Comparison of ENCODE assay signal across 19 cellular contexts in the genomic region with DNA sequence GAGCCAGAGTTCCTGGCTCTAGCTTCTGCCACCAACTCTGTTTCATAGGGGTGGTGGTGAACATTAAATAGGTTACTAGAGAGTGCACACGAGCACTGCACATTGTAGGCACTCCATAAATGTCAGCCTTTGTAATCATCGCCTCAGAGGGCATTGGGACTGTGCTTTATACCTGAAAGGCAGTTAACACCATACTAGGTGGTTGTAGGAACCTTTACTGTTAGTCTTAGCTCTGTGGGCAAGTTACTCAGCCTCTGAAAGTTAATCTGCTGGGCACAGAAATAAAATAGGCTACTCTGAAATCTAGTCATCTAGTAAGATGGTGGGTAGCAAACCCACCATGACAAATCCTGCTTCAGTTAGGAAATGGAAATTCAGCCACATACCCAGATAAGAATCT. TPM values are rescaled to one million over a fixed set of nuclear protein-coding genes. Genes with fewer than 3 reads are reported as not detected.
A peak's percentile ranks its signal among the peaks of the same experiment; 100 is the strongest.
DNase-seq lines count a peak whose midpoint lies in the region; ATAC-seq and TF ChIP-seq lines count a peak whose summit lies in the region.
"Had no signal": no experiment of that assay in that cellular context is flagged by ENCODE, and none has a peak within 500 bp of the region (broad histone marks: within the 10 kb centered on the region; RNA-seq: fewer than 3 reads in every experiment).

No MANE protein-coding gene starts in this region.

- H3K9ac ChIP-seq in PC-3 (ENCODE audit: low read length), result no peak overlapping the region
- H3K9ac ChIP-seq: parathyroid adenoma had no signal

- no peak for DNase-seq in activated T-cell treated with anti-CD3 and anti-CD28 coated beads, Interleukin-2, amount 50 U/mL, for 72 hours
- DNase-seq in activated T-cell treated with anti-CD3 and anti-CD28 coated beads, Interleukin-2, amount 50 U/mL, for 48 hours, result no peak
- DNase-seq in PC-3 (no peak), caudate nucleus (lab: John Stamatoyannopoulos, UW) (no peak), KBM-7 (no peak), NCI-H2029 (lab: John Stamatoyannopoulos, UW) (no peak)
- DNase-seq: effector CD4-positive, alpha-beta T cell; hypothalamus; left colon; mucosa of descending colon; NCI-H187 treated with DMSO at 0.1 percent for 48 hours; NCI-H524; small intestine; SW 1271 had no signal

- intact Hi-C loops in PC-3 (cut with micrococcal nuclease), result loop anchor here (5.0 kb wide), 1 partner anchor 39 kb away; no protein-coding TSS in a partner anchor

- no peaks in the 10 kb centered on the region for H3K27me3 ChIP-seq in PC-3 (ENCODE audit: low read length)
- H3K27me3 ChIP-seq: brain microvascular endothelial cell had no signal

- peaks cover 33% of the 10 kb centered on the region for H3K4me1 ChIP-seq in PC-3 (ENCODE audit: insufficient read depth, low read length)
- H3K4me1 ChIP-seq: parathyroid adenoma had no signal

- peaks cover 81% of the 10 kb centered on the region for H3K79me2 ChIP-seq in PC-3 (ENCODE audit: low read length)

- peaks cover 13 to 45% of the 10 kb centered on the region in 2 donors for H3K36me3 Mint-ChIP-seq in activated T-cell treated with anti-CD3 and anti-CD28 coated beads, Interleukin-2, amount 50 U/mL, for 72 hours (ENCODE audit: insufficient read depth in 2 of 2)
- peaks cover 71% of the 10 kb centered on the region for H3K36me3 Mint-ChIP-seq in stimulated activated naive CD8-positive, alpha-beta T cell treated with anti-CD3 and anti-CD28 coated beads, Interleukin-15, Interleukin-2, amounts not matched to agents 100 ng/mL and 50 ng/mL, for 24 hours (ENCODE audit: low read depth)

- H3K9me3 Mint-ChIP-seq in activated T-cell treated with anti-CD3 and anti-CD28 coated beads, Interleukin-2, amount 50 U/mL, for 72 hours, result no peaks in the 10 kb centered on the region
- H3K9me3 Mint-ChIP-seq in stimulated activated naive CD8-positive, alpha-beta T cell treated with anti-CD3 and anti-CD28 coated beads, Interleukin-15, Interleukin-2, amounts not matched to agents 100 ng/mL and 50 ng/mL, for 24 hours, result no peaks in the 10 kb centered on the region

- H3K9me2 ChIP-seq in PC-3 (replicated peaks; ENCODE audit: low read length), result no peaks in the 10 kb centered on the region

- no peak for TF ChIP-seq CTCF in PC-3 (conservative IDR thresholded peaks at IDR 0.05; ENCODE audit: low read depth, low read length)

- CTCF ChIA-PET in PC-3 (lab: Charles Lee), result no interaction called here

- H2AFZ ChIP-seq in PC-3 (ENCODE audit: low read length), result no peak overlapping the region
- H2AFZ ChIP-seq: parathyroid adenoma had no signal

- in situ Hi-C loops in KBM-7 (cut with MboI; ENCODE audit: low pct_unique_long_range_greater_than_20kb, low sequenced_read_pairs), result no loop called here

- ATAC-seq in activated T-cell treated with anti-CD3 and anti-CD28 coated beads, Interleukin-2, amount 50 U/mL, for 72 hours (replicated peaks in 1 of 2), result peak; percentile 81 to 88
- ATAC-seq in PC-3 (no peak), GM18873 (IDR thresholded peaks at IDR 0.05; ENCODE audit: low FRiP score, unreplicated experiment) (no peak)
- ATAC-seq: left colon, mucosa of descending colon, Panc1 had no signal

- peaks cover 71% of the 10 kb centered on the region for H3K4me1 Mint-ChIP-seq in activated T-cell treated with anti-CD3 and anti-CD28 coated beads, Interleukin-2, amount 50 U/mL, for 72 hours (ENCODE audit: low read depth)
- peaks cover 65% of the 10 kb centered on the region for H3K4me1 Mint-ChIP-seq in stimulated activated naive CD8-positive, alpha-beta T cell treated with anti-CD3 and anti-CD28 coated beads, Interleukin-15, Interleukin-2, amounts not matched to agents 100 ng/mL and 50 ng/mL, for 24 hours (ENCODE audit: low read depth)

- H3K4me3 ChIP-seq in PC-3 (ENCODE audit: low read length), result no peak overlapping the region
- H3K4me3 ChIP-seq: mucosa of descending colon had no signal

- POLR2A ChIA-PET in PC-3 (lab: Charles Lee; ENCODE audit: unreplicated experiment), result no interaction called here

- peaks cover 5% of the 10 kb centered on the region for H3F3A ChIP-seq in PC-3 (ENCODE audit: low read length, unreplicated experiment)

- no TSS peak for BruUV-seq in PC-3 (replicated peaks; lab: Mats Ljungman, UMichigan)

- peak overlapping the region; percentile 15 to 42 for H3K4me3 Mint-ChIP-seq in activated T-cell treated with anti-CD3 and anti-CD28 coated beads, Interleukin-2, amount 50 U/mL, for 72 hours
- peak overlapping the region; percentile 35 for H3K4me3 Mint-ChIP-seq in stimulated activated naive CD8-positive, alpha-beta T cell treated with anti-CD3 and anti-CD28 coated beads, Interleukin-15, Interleukin-2, amounts not matched to agents 100 ng/mL and 50 ng/mL, for 24 hours

- peak overlapping the region; percentile 44 for H3K27ac Mint-ChIP-seq in activated T-cell treated with anti-CD3 and anti-CD28 coated beads, Interleukin-2, amount 50 U/mL, for 72 hours
- H3K27ac Mint-ChIP-seq in stimulated activated naive CD8-positive, alpha-beta T cell treated with anti-CD3 and anti-CD28 coated beads, Interleukin-15, Interleukin-2, amounts not matched to agents 100 ng/mL and 50 ng/mL, for 24 hours, result peak overlapping the region; percentile 81

- H3K9me3 ChIP-seq in PC-3 (ENCODE audit: low read length), result no peaks in the 10 kb centered on the region
- H3K9me3 ChIP-seq: mucosa of descending colon had no signal

- peaks cover 69% of the 10 kb centered on the region for H3K36me3 ChIP-seq in PC-3 (ENCODE audit: low read depth, low read length)

- H3K27ac ChIP-seq in PC-3 (ENCODE audit: low read length) (peak overlapping the region; percentile 40), caudate nucleus (ENCODE audit: low read depth, low read length) (peak overlapping the region; percentile 5)
- H3K27ac ChIP-seq: parathyroid adenoma had no signal

- H3K4me2 ChIP-seq in PC-3 (ENCODE audit: low read length), result peak overlapping the region; percentile 53; the same call in 1 of the 2 replicates

- H4K20me1 ChIP-seq in PC-3 (ENCODE audit: low read length), result 0 out of 2 replicates have a peak, but pooled peaks cover 12% of the 10 kb centered on the region

- H3K27me3 Mint-ChIP-seq in activated T-cell treated with anti-CD3 and anti-CD28 coated beads, Interleukin-2, amount 50 U/mL, for 72 hours (ENCODE audit: low read depth), result no peaks in the 10 kb centered on the region
- H3K27me3 Mint-ChIP-seq in stimulated activated naive CD8-positive, alpha-beta T cell treated with anti-CD3 and anti-CD28 coated beads, Interleukin-15, Interleukin-2, amounts not matched to agents 100 ng/mL and 50 ng/mL, for 24 hours, result no peaks in the 10 kb centered on the region

RNA-seq across cellular contexts. Expression of gene ARID1A, which starts 37.6 kb away (rescaled TPM):
- 10 to 100 TPM; 95.1 to 97.3 TPM for total RNA-seq in activated T-cell treated with anti-CD3 and anti-CD28 coated beads, Interleukin-2, amount 50 U/mL, for 72 hours
- total RNA-seq in PC-3 (2014; rRNA removed), result 43.8 and 78.0 TPM in 2 replicates

RNA-seq across cellular contexts. Expression of gene PIGV, which starts 54.4 kb away (rescaled TPM):
- 10 to 100 TPM; 19.4 to 20.0 TPM for total RNA-seq in activated T-cell treated with anti-CD3 and anti-CD28 coated beads, Interleukin-2, amount 50 U/mL, for 72 hours
- 6.0 and 8.8 TPM in 2 replicates for total RNA-seq in PC-3 (2014; rRNA removed)

Comparison
In these comparisons a context has a peak if more than half of its experiments do, and no peak if none do; other contexts are left out.
1. ATAC-seq: peak in activated T-cell treated with anti-CD3 and anti-CD28 coated beads, Interleukin-2, amount 50 U/mL, for 72 hours (2 of 2); none in PC-3 (single experiment) and GM18873 (single experiment).